Comparison of ENCODE assay signal across 9 cellular contexts in genomic region chr17:45073414-45074070, GRCh38. TPM values are rescaled to one million over a fixed set of nuclear protein-coding genes. Genes with fewer than 3 reads are reported as not detected.
DNase-seq lines count a peak whose midpoint lies in the region; ATAC-seq and TF ChIP-seq lines count a peak whose summit lies in the region.
"Had no signal": no experiment of that assay in that cellular context is flagged by ENCODE, and none has a peak within 500 bp of the region (broad histone marks: within the 10 kb centered on the region; RNA-seq: fewer than 3 reads in every experiment).

No MANE protein-coding gene starts in this region.

- H3K27ac Mint-ChIP-seq in CD4-positive, alpha-beta memory T cell: peak overlapping the region in 2 of 7 donors; percentile 55 to 68

- no peak for TF ChIP-seq CTCF in AG09319 (IDR thresholded peaks at IDR 0.05; ENCODE audit: low read depth, low read length)
- no peak for TF ChIP-seq CTCF in choroid plexus epithelial cell (conservative IDR thresholded peaks at IDR 0.05; ENCODE audit: low read depth, low read length)

- H3K4me3 ChIP-seq in choroid plexus epithelial cell (ENCODE audit: low read depth, low read length): no peak overlapping the region
- H3K4me3 ChIP-seq in CD4-positive, alpha-beta memory T cell (ENCODE audit: low read length in 2 of 2): no peak overlapping the region

- no peaks in the 10 kb centered on the region for H3K27me3 ChIP-seq in CD4-positive, alpha-beta memory T cell (ENCODE audit: insufficient read depth, low read length)

- ATAC-seq in HG03565 (IDR thresholded peaks at IDR 0.05; ENCODE audit: unreplicated experiment): no peak
- ATAC-seq: activated naive CD4-positive, alpha-beta T cell treated with anti-CD3 and anti-CD28 coated beads, Interleukin-2, amount 50 U/mL, for 72 hours had no signal

- no peaks in the 10 kb centered on the region for H3K27me3 Mint-ChIP-seq in CD4-positive, alpha-beta memory T cell

- intact Hi-C loops in CD4-positive, alpha-beta memory T cell (cut with micrococcal nuclease): no loop called here

- no peak overlapping the region for H3K27ac ChIP-seq in CD4-positive, alpha-beta memory T cell (ENCODE audit: low read depth, low read length)

- DNase-seq in AG09319 (ENCODE audit: extremely low read depth, low read depth): peak; percentile 95
- DNase-seq in NCI-H1694 (lab: John Stamatoyannopoulos, UW): peak; percentile 8
- peak; percentile 87 for DNase-seq in choroid plexus epithelial cell (ENCODE audit: low read depth)
- peak; percentile 22 for DNase-seq in mucosa of gallbladder (ENCODE audit: low spot score)
- no peak for DNase-seq in kidney glomerular epithelial cell (lab: John Stamatoyannopoulos, UW)
- no peak for DNase-seq in activated gamma-delta T cell (lab: John Stamatoyannopoulos, UW)
- DNase-seq in CD4-positive, alpha-beta memory T cell: no peak

- H3K9me3 Mint-ChIP-seq in CD4-positive, alpha-beta memory T cell: no peaks in the 10 kb centered on the region
- H3K9me3 Mint-ChIP-seq: activated naive CD4-positive, alpha-beta T cell treated with anti-CD3 and anti-CD28 coated beads, Interleukin-2, amount 50 U/mL, for 72 hours had no signal

- no peaks in the 10 kb centered on the region for H3K9me3 ChIP-seq in CD4-positive, alpha-beta memory T cell (ENCODE audit: control insufficient read depth in 1 of 2, low read length in 2 of 2)

- peaks cover 10 to 31% of the 10 kb centered on the region in 2 donors for H3K36me3 Mint-ChIP-seq in CD4-positive, alpha-beta memory T cell

- CTCF ChIA-PET in CD4-positive, alpha-beta memory T cell (lab: Charles Lee; ENCODE audit: partially characterized antibody): no interaction called here

- H3K4me1 ChIP-seq in CD4-positive, alpha-beta memory T cell (ENCODE audit: insufficient read depth, low read length): no peaks in the 10 kb centered on the region

- no peak overlapping the region for H3K4me3 Mint-ChIP-seq in CD4-positive, alpha-beta memory T cell

- POLR2A ChIA-PET in CD4-positive, alpha-beta memory T cell (lab: Charles Lee; ENCODE audit: partially characterized antibody): interaction anchor here (1.7 kb wide), 1 partner anchor 12 kb away, joined by 5 read pairs; the partner anchor contains the start of gene NMT1

- peaks cover 9% of the 10 kb centered on the region for H3K36me3 ChIP-seq in CD4-positive, alpha-beta memory T cell (ENCODE audit: insufficient read depth, low read length)

- H3K4me1 Mint-ChIP-seq in CD4-positive, alpha-beta memory T cell: peaks cover 19 to 37% (median 25%) of the 10 kb centered on the region in 4 donors

RNA-seq across cellular contexts. Expression of gene NMT1, which starts 12.4 kb away (rescaled TPM):
- 109 TPM for total RNA-seq in mucosa of gallbladder
- total RNA-seq in CD4-positive, alpha-beta memory T cell: 100 to 1,000 TPM; 125 to 126 TPM
- polyA plus RNA-seq in CD4-positive, alpha-beta memory T cell: 10 to 100 TPM; 56.2 to 75.7 TPM

RNA-seq across cellular contexts. Expression of gene DCAKD, which starts 22.1 kb away (rescaled TPM):
- 38.3 TPM for total RNA-seq in mucosa of gallbladder
- 10 to 100 TPM; 32.0 to 32.1 TPM for total RNA-seq in CD4-positive, alpha-beta memory T cell
- 10 to 100 TPM in 1 of 2 donors, 1 to 10 TPM in 1; 8.8 to 16.2 TPM for polyA plus RNA-seq in CD4-positive, alpha-beta memory T cell

RNA-seq across cellular contexts. Expression of gene PLCD3, which starts 58.8 kb away (rescaled TPM):
- total RNA-seq in mucosa of gallbladder: 63.6 TPM
- 1 to 10 TPM; 3.8 to 6.0 TPM for total RNA-seq in CD4-positive, alpha-beta memory T cell
- under 1 TPM; 0.30 to 0.80 TPM for polyA plus RNA-seq in CD4-positive, alpha-beta memory T cell

Comparison
In these comparisons a context has a peak if more than half of its experiments do, and no peak if none do; other contexts are left out.
1. DNase-seq: peak in AG09319 (single experiment), NCI-H1694 (single experiment), choroid plexus epithelial cell (single experiment) and mucosa of gallbladder (single experiment); none in kidney glomerular epithelial cell (single experiment), activated gamma-delta T cell (single experiment) and CD4-positive, alpha-beta memory T cell (0 of 5).